Comparison of ENCODE assay signal across 8 cellular contexts in the genomic region with DNA sequence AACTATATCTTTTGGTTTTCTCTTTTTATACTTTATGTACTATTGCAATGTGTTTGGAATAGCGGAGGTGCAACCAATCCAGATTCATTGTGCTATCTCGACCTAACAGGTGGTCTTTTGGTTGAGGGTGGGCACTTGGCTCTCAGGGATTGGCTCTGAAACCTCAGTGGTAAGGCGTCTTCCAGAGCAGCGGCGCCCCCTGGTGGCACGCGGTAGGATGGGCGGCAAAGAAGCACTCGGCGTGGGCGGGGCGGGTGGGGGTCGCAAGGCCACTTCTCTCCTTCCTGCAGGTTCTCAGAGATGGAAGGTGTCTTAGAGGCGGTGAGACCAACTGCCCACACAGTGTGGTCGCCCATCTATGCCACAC. TPM values are rescaled to one million over a fixed set of nuclear protein-coding genes. Genes with fewer than 3 reads are reported as not detected.
DNase-seq lines count a peak whose midpoint lies in the region; ATAC-seq lines count a peak whose summit lies in the region.

No MANE protein-coding gene starts in this region.

- CTCF ChIA-PET in activated CD8-positive, alpha-beta T cell treated with anti-CD3 and anti-CD28 coated beads, Interleukin-2, amount 10 ng/mL, durations not matched to agents 7 days and 5 days (lab: Charles Lee) = interaction anchor here (0.6 to 7.5 kb wide), 48 partner anchors 8 to 1034 kb away, joined by 3 to 264 read pairs (median 6); partner anchors contain the start of genes ALG9, BCO2, PTS and SDHD

- peaks cover 35% of the 10 kb centered on the region for H3K4me1 Mint-ChIP-seq in activated CD8-positive, alpha-beta T cell treated with anti-CD3 and anti-CD28 coated beads, Interleukin-2, amount 10 ng/mL, durations not matched to agents 7 days and 5 days (ENCODE audit: low read depth)
- peaks cover 8 to 9% of the 10 kb centered on the region in 2 donors for H3K4me1 Mint-ChIP-seq in effector memory CD8-positive, alpha-beta T cell (ENCODE audit: low read depth in 2 of 2)

- H3K27me3 Mint-ChIP-seq in activated CD8-positive, alpha-beta T cell treated with anti-CD3 and anti-CD28 coated beads, Interleukin-2, amount 10 ng/mL, durations not matched to agents 7 days and 5 days (ENCODE audit: low read depth) = no peaks in the 10 kb centered on the region
- no peaks in the 10 kb centered on the region for H3K27me3 Mint-ChIP-seq in effector memory CD8-positive, alpha-beta T cell

- no peaks in the 10 kb centered on the region for H3K36me3 Mint-ChIP-seq in activated CD8-positive, alpha-beta T cell treated with anti-CD3 and anti-CD28 coated beads, Interleukin-2, amount 10 ng/mL, durations not matched to agents 7 days and 5 days (ENCODE audit: low read depth)
- peaks cover 7% of the 10 kb centered on the region for H3K36me3 Mint-ChIP-seq in effector memory CD8-positive, alpha-beta T cell (ENCODE audit: insufficient read depth)

- no peak overlapping the region for H3K27ac Mint-ChIP-seq in activated CD8-positive, alpha-beta T cell treated with anti-CD3 and anti-CD28 coated beads, Interleukin-2, amount 10 ng/mL, durations not matched to agents 7 days and 5 days
- H3K27ac Mint-ChIP-seq in effector memory CD8-positive, alpha-beta T cell = no peak overlapping the region

- POLR2A ChIA-PET in activated CD8-positive, alpha-beta T cell treated with anti-CD3 and anti-CD28 coated beads, Interleukin-2, amount 10 ng/mL, durations not matched to agents 7 days and 5 days (lab: Charles Lee) = interaction anchor here (0.6 to 1.0 kb wide), 2 partner anchors 11 to 59 kb away, joined by 3 to 4 read pairs; no protein-coding TSS in a partner anchor

- peak; percentile 37 for DNase-seq in NK-92 treated with Interleukin-12 subunit alpha and Interleukin-12 subunit beta, amount 100 ng/mL, for 24 hours (lab: John Stamatoyannopoulos, UW)
- no peak for DNase-seq in NK-92 (lab: John Stamatoyannopoulos, UW; ENCODE audit: unreplicated experiment)
- peak; percentile 35 for DNase-seq in NCI-H460 (ENCODE audit: extremely low read depth, low read depth)
- peak; percentile 81 for DNase-seq in activated CD8-positive, alpha-beta T cell treated with anti-CD3 and anti-CD28 coated beads, Interleukin-2, amount 10 ng/mL, durations not matched to agents 7 days and 5 days
- peak; percentile 71 to 72 (median 71) for DNase-seq in effector memory CD8-positive, alpha-beta T cell
- DNase-seq in midbrain (lab: John Stamatoyannopoulos, UW) = peak; percentile 72
- peak; percentile 65 to 67 for DNase-seq in stimulated activated CD8-positive, alpha-beta memory T cell treated with anti-CD3 and anti-CD28 coated beads, Interleukin-2, amount 100 ng/mL, for 48 hours (ENCODE audit: low read depth in 2 of 2)

- H3K4me3 Mint-ChIP-seq in activated CD8-positive, alpha-beta T cell treated with anti-CD3 and anti-CD28 coated beads, Interleukin-2, amount 10 ng/mL, durations not matched to agents 7 days and 5 days = peak overlapping the region; percentile 87
- peak overlapping the region; percentile 95 to 97 for H3K4me3 Mint-ChIP-seq in effector memory CD8-positive, alpha-beta T cell

- no peaks in the 10 kb centered on the region for H3K9me3 Mint-ChIP-seq in activated CD8-positive, alpha-beta T cell treated with anti-CD3 and anti-CD28 coated beads, Interleukin-2, amount 10 ng/mL, durations not matched to agents 7 days and 5 days (ENCODE audit: insufficient read depth)
- no peaks in the 10 kb centered on the region for H3K9me3 Mint-ChIP-seq in effector memory CD8-positive, alpha-beta T cell

- ATAC-seq in HG02981 (IDR thresholded peaks at IDR 0.05; ENCODE audit: unreplicated experiment) = peak; percentile 51
- peak; percentile 74 for ATAC-seq in activated CD8-positive, alpha-beta T cell treated with anti-CD3 and anti-CD28 coated beads, Interleukin-2, amount 10 ng/mL, durations not matched to agents 7 days and 5 days
- peak; percentile 78 for ATAC-seq in effector memory CD8-positive, alpha-beta T cell (replicated peaks)

RNA-seq across cellular contexts. Expression of gene PLET1, which starts 19.2 kb away (rescaled TPM):
- total RNA-seq in NCI-H460 (2014; rRNA removed; shearing (Covaris generic)) = not detected in 2 replicates
- polyA plus RNA-seq in NCI-H460 (2014; cell fraction: nucleus; rRNA removed) = not detected in 2 replicates
- total RNA-seq in activated CD8-positive, alpha-beta T cell treated with anti-CD3 and anti-CD28 coated beads, Interleukin-2, amount 10 ng/mL, durations not matched to agents 7 days and 5 days = not detected

RNA-seq across cellular contexts. Expression of gene PTS, which starts 53.7 kb away (rescaled TPM):
- 73.7 and 86.2 TPM in 2 replicates for total RNA-seq in NCI-H460 (2014; rRNA removed; shearing (Covaris generic))
- 110 and 140 TPM in 2 replicates for polyA plus RNA-seq in NCI-H460 (2014; cell fraction: nucleus; rRNA removed)
- total RNA-seq in activated CD8-positive, alpha-beta T cell treated with anti-CD3 and anti-CD28 coated beads, Interleukin-2, amount 10 ng/mL, durations not matched to agents 7 days and 5 days = 10 to 100 TPM; 19.8 to 20.8 TPM
